In genomic region chr1:59366352-59366751, GRCh38 we compare ENCODE assay signal across 23 cellular contexts.
A peak's percentile ranks its signal among the peaks of the same experiment; 100 is the strongest.
DNase-seq lines count a peak whose midpoint lies in the region; ATAC-seq and TF ChIP-seq lines count a peak whose summit lies in the region.
"Had no signal": no experiment of that assay in that cellular context is flagged by ENCODE, and none has a peak within 500 bp of the region (broad histone marks: within the 10 kb centered on the region; RNA-seq: fewer than 3 reads in every experiment).

No MANE protein-coding gene starts in this region.

- H3K4me1 ChIP-seq in left ventricle myocardium inferior = peaks cover 12% of the 10 kb centered on the region
- peaks cover 2 to 5% of the 10 kb centered on the region in 2 donors for H3K4me1 ChIP-seq in mucosa of rectum (ENCODE audit: control insufficient read depth in 2 of 2, insufficient read depth in 2 of 2, low read length in 2 of 2)
- peaks cover 0 to 4% of the 10 kb centered on the region in 2 donors for H3K4me1 ChIP-seq in uterus
- no peaks in the 10 kb centered on the region for H3K4me1 ChIP-seq in CD8-positive, alpha-beta T cell (ENCODE audit: insufficient read depth, low read length)

- H3K9me3 ChIP-seq in left ventricle myocardium inferior (replicated peaks) (no peaks in the 10 kb centered on the region), mucosa of rectum (ENCODE audit: control insufficient read depth in 2 of 2, low read length in 2 of 2) (no peaks in the 10 kb centered on the region), uterus (no peaks in the 10 kb centered on the region)
- no peaks in the 10 kb centered on the region for H3K9me3 ChIP-seq in CD8-positive, alpha-beta T cell (ENCODE audit: low read length)
- H3K9me3 ChIP-seq: ovary had no signal

- peaks cover 26% of the 10 kb centered on the region for H3K36me3 Mint-ChIP-seq in CD8-positive, alpha-beta T cell

- H3K9me3 Mint-ChIP-seq in CD8-positive, alpha-beta T cell = peaks cover 2% of the 10 kb centered on the region
- H3K9me3 Mint-ChIP-seq: stimulated activated naive CD8-positive, alpha-beta T cell treated with anti-CD3 and anti-CD28 coated beads, Interleukin-15, Interleukin-2, amounts not matched to agents 100 ng/mL and 50 ng/mL, for 24 hours had no signal

- H3K27ac ChIP-seq in left ventricle myocardium inferior (replicated peaks) = peak overlapping the region; percentile 71
- H3K27ac ChIP-seq in mucosa of rectum (ENCODE audit: low read depth in 2 of 2, low read length in 2 of 2) = peak overlapping the region; percentile 52 to 71
- peak overlapping the region; percentile 90 to 93 for H3K27ac ChIP-seq in uterus
- no peak overlapping the region for H3K27ac ChIP-seq in CD8-positive, alpha-beta T cell (ENCODE audit: low read depth, low read length)

- no peak for ATAC-seq in HG03571 (IDR thresholded peaks at IDR 0.05; ENCODE audit: unreplicated experiment)
- no peak for ATAC-seq in CD8-positive, alpha-beta T cell
- ATAC-seq: Panc1 had no signal

- TF ChIP-seq POLR2A in uterus (IDR thresholded peaks at IDR 0.05) = no peak

- H3K4me3 ChIP-seq in left ventricle myocardium inferior = no peak overlapping the region
- no peak overlapping the region for H3K4me3 ChIP-seq in cardiac fibroblast (replicated peaks in 1 of 2; ENCODE audit: low read depth in 2 of 2, low read length in 2 of 2)
- no peak overlapping the region for H3K4me3 ChIP-seq in mucosa of rectum (ENCODE audit: low read length in 2 of 2)
- H3K4me3 ChIP-seq in uterus = no peak overlapping the region
- no peak overlapping the region for H3K4me3 ChIP-seq in CD8-positive, alpha-beta T cell (ENCODE audit: low read depth, low read length)
- H3K4me3 ChIP-seq: BLaER1 treated with 17β-estradiol and CSF1 and Interleukin-3, amounts not matched to agents 10 nM and 100 nM; lung; ovary had no signal

- CTCF ChIA-PET in CD8-positive, alpha-beta T cell (lab: Charles Lee) = no interaction called here

- H3K36me3 ChIP-seq in left ventricle myocardium inferior (no peaks in the 10 kb centered on the region), mucosa of rectum (ENCODE audit: control insufficient read depth in 2 of 2, insufficient read depth in 2 of 2, low read length in 2 of 2) (no peaks in the 10 kb centered on the region), uterus (no peaks in the 10 kb centered on the region)
- H3K36me3 ChIP-seq in CD8-positive, alpha-beta T cell (ENCODE audit: insufficient read depth, low read length) = no peaks in the 10 kb centered on the region
- H3K36me3 ChIP-seq: ovary had no signal

- H3K27me3 Mint-ChIP-seq in CD8-positive, alpha-beta T cell (ENCODE audit: low read depth) = no peaks in the 10 kb centered on the region
- H3K27me3 Mint-ChIP-seq: activated naive CD8-positive, alpha-beta T cell treated with anti-CD3 and anti-CD28 coated beads for 36 hours; stimulated activated naive CD8-positive, alpha-beta T cell treated with anti-CD3 and anti-CD28 coated beads, Interleukin-15, Interleukin-2, amounts not matched to agents 100 ng/mL and 50 ng/mL, for 24 hours had no signal

- no peak overlapping the region for H3K4me3 Mint-ChIP-seq in CD8-positive, alpha-beta T cell
- H3K4me3 Mint-ChIP-seq: activated naive CD8-positive, alpha-beta T cell treated with anti-CD3 and anti-CD28 coated beads for 36 hours; stimulated activated naive CD8-positive, alpha-beta T cell treated with anti-CD3 and anti-CD28 coated beads, Interleukin-15, Interleukin-2, amounts not matched to agents 100 ng/mL and 50 ng/mL, for 24 hours had no signal

- H3K4me1 Mint-ChIP-seq in CD8-positive, alpha-beta T cell (ENCODE audit: low read depth) = no peaks in the 10 kb centered on the region
- H3K4me1 Mint-ChIP-seq: activated naive CD8-positive, alpha-beta T cell treated with anti-CD3 and anti-CD28 coated beads for 36 hours had no signal

- intact Hi-C loops in left ventricle myocardium inferior (cut with micrococcal nuclease) (no loop called here), cardiac septum (cut with DNase I) (no loop called here), uterus (cut with DNase I; ENCODE audit: low total_unique reads) (no loop called here)
- intact Hi-C loops in CD8-positive, alpha-beta T cell (cut with DNase I, micrococcal nuclease) = no loop called here

- DNase-seq in left ventricle myocardium inferior (no peak), cardiac septum (ENCODE audit: low spot score) (no peak), cardiac fibroblast (ENCODE audit: low read depth in 2 of 2) (peak; percentile 22 to 68), uterus (no peak)
- no peak for DNase-seq in effector CD4-positive, alpha-beta T cell
- no peak for DNase-seq in CD8-positive, alpha-beta T cell
- DNase-seq: 8988T; activated CD4-positive, alpha-beta T cell treated with anti-CD3 and anti-CD28 coated beads for 1 hour; activated naive CD8-positive, alpha-beta T cell treated with anti-CD3 and anti-CD28 coated beads for 36 hours; caudate nucleus; GOT3; islet precursor cell; NCI-H1417 treated with DMSO at 0.1 percent for 48 hours; NCI-H2227 treated with DMSO at 0.1 percent for 48 hours; NCI-H82; ovary; stimulated activated CD4-positive, alpha-beta T cell treated with anti-CD3 and anti-CD28 coated beads, Interleukin-2, amount 100 ng/mL, for 24 hours had no signal

- H3K27me3 ChIP-seq in left ventricle myocardium inferior (ENCODE audit: low read depth) (no peaks in the 10 kb centered on the region), mucosa of rectum (ENCODE audit: control insufficient read depth in 2 of 2, insufficient read depth in 2 of 2, low read length in 2 of 2) (no peaks in the 10 kb centered on the region), uterus (no peaks in the 10 kb centered on the region)
- no peaks in the 10 kb centered on the region for H3K27me3 ChIP-seq in CD8-positive, alpha-beta T cell (ENCODE audit: insufficient read depth, low read length)
- H3K27me3 ChIP-seq: BLaER1 treated with 17β-estradiol and CSF1 and Interleukin-3, amounts not matched to agents 10 nM and 100 nM; ovary had no signal

- no peak overlapping the region for H3K27ac Mint-ChIP-seq in CD8-positive, alpha-beta T cell
- H3K27ac Mint-ChIP-seq: activated naive CD8-positive, alpha-beta T cell treated with anti-CD3 and anti-CD28 coated beads for 36 hours; stimulated activated naive CD8-positive, alpha-beta T cell treated with anti-CD3 and anti-CD28 coated beads, Interleukin-15, Interleukin-2, amounts not matched to agents 100 ng/mL and 50 ng/mL, for 24 hours had no signal

- H3K9ac ChIP-seq in mucosa of rectum (ENCODE audit: low read depth in 1 of 2, low read length in 2 of 2) = no peak overlapping the region
- H3K9ac ChIP-seq: BLaER1 treated with 17β-estradiol and CSF1 and Interleukin-3, amounts not matched to agents 10 nM and 100 nM had no signal

- TF ChIP-seq CTCF in left ventricle myocardium inferior (IDR thresholded peaks at IDR 0.05; ENCODE audit: borderline replicate concordance) (no peak), cardiac fibroblast (IDR thresholded peaks at IDR 0.05; ENCODE audit: low read depth, low read length) (no peak), uterus (IDR thresholded peaks at IDR 0.05) (no peak)
- TF ChIP-seq CTCF in CD8-positive, alpha-beta T cell (IDR thresholded peaks at IDR 0.05) = no peak

- POLR2A ChIA-PET in CD8-positive, alpha-beta T cell (lab: Charles Lee) = interaction anchor here (1.6 kb wide), 1 partner anchor 10 kb away, joined by 3 read pairs; no protein-coding TSS in a partner anchor

Comparison
In these comparisons a context has a peak if more than half of its experiments do, and no peak if none do; other contexts are left out.
1. DNase-seq: peak in cardiac fibroblast (2 of 2); none in left ventricle myocardium inferior (single experiment), cardiac septum (single experiment), uterus (0 of 2), effector CD4-positive, alpha-beta T cell (single experiment) and CD8-positive, alpha-beta T cell (0 of 7).